25 cellular contexts compared by ENCODE assay signal in the genomic region with DNA sequence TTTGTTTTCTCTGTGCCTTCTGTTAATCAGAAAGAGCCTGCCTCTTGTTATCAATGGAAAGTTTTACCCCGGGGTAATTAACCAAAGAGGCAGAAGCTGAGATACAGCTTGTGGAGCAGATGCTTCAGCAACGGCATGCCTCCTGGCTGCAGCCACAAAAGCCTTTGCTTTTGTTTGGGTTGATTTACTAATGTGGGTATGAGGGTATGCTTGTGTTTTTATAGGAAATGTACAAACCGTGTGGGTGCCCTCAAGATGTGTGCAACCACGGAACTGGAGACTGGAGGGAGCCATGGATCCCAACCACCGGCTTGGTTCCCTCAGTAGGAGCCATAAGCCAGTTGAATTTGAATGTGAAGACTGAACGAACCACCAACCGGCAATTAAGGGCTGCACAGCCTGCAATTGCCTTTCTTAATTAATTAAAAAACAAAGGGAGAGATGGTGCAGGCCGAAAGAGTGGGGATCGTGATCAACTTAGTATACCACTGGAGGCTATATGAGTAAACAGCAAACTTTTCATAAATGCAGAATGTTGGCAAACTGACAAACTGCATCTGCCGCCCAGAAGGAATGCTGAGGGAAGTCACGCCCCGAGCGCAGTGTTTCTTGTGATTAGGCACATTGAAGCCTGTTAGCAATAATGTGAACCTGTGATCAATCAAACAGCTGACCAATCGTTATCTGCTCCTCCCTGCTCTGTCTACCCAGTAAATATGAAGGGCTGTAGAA.
DNase-seq lines count a peak whose midpoint lies in the region; ATAC-seq and TF ChIP-seq lines count a peak whose summit lies in the region.
"Had no signal": no experiment of that assay in that cellular context is flagged by ENCODE, and none has a peak within 500 bp of the region (broad histone marks: within the 10 kb centered on the region; RNA-seq: fewer than 3 reads in every experiment).

No MANE protein-coding gene starts in this region.

- H3K9me3 Mint-ChIP-seq in mesothelial cell of epicardium = peaks cover 16% of the 10 kb centered on the region

- no peak overlapping the region for H3K4me3 ChIP-seq in AG10803 (ENCODE audit: low read length)
- peak overlapping the region; percentile 15; the same call in 1 of the 2 replicates for H3K4me3 ChIP-seq in Jurkat, Clone E6-1 (ENCODE audit: low read length)
- H3K4me3 ChIP-seq: coronary artery, GM12878, HAP-1, heart left ventricle had no signal

- H3K27me3 Mint-ChIP-seq in mesothelial cell of epicardium (ENCODE audit: low read depth) = no peaks in the 10 kb centered on the region
- H3K27me3 Mint-ChIP-seq: activated CD4-positive, alpha-beta T cell treated with anti-CD3 and anti-CD28 coated beads, Interleukin-2, amount 10 ng/mL, durations not matched to agents 7 days and 5 days had no signal

- peaks cover 21% of the 10 kb centered on the region for H3K36me3 Mint-ChIP-seq in mesothelial cell of epicardium

- peak overlapping the region; percentile 87 for H3K27ac Mint-ChIP-seq in mesothelial cell of epicardium
- H3K27ac Mint-ChIP-seq: activated CD4-positive, alpha-beta T cell treated with anti-CD3 and anti-CD28 coated beads, Interleukin-2, amount 10 ng/mL, durations not matched to agents 7 days and 5 days had no signal

- TF ChIP-seq CTCF in AG10803 (conservative IDR thresholded peaks at IDR 0.05; ENCODE audit: low read length) (no peak), mesothelial cell of epicardium (IDR thresholded peaks at IDR 0.05; ENCODE audit: unreplicated experiment) (no peak)

- DNase-seq in AG10803 (ENCODE audit: low read depth) (peak; percentile 48), dedifferentiated amniotic fluid mesenchymal stem cell (ENCODE audit: extremely low spot score) (peak; percentile 61), mesothelial cell of epicardium (ENCODE audit: low spot score in 2 of 2, unreplicated experiment in 2 of 2) (no peak), NCI-H69 (lab: John Stamatoyannopoulos, UW) (no peak), DMS114 treated with DMSO at 0.1 percent for 48 hours (lab: John Stamatoyannopoulos, UW; ENCODE audit: unreplicated experiment) (no peak)
- peak; percentile 69 for DNase-seq in Jurkat, Clone E6-1 (ENCODE audit: low read depth, low spot score)
- DNase-seq: activated CD4-positive, alpha-beta T cell treated with anti-CD3 and anti-CD28 coated beads, Interleukin-2, amount 10 ng/mL, durations not matched to agents 7 days and 5 days; activated naive CD4-positive, alpha-beta T cell treated with Interleukin-2 at 50 U/mL for 16 hours; activated T-cell treated with anti-CD3 and anti-CD28 coated beads, Interleukin-2, amount 50 U/mL, for 48 hours; amygdala; BE2C; DMS79; heart left ventricle; left colon; MM.1S; NCI-H1417 treated with DMSO at 0.1 percent for 48 hours; NCI-H524 treated with DMSO at 0.1 percent for 48 hours; SK-N-SH; stimulated activated CD4-positive, alpha-beta T cell treated with anti-CD3 and anti-CD28 coated beads, Interleukin-1b, Interleukin-23, amount 100 ng/mL, for 48 hours; WERI-Rb-1 had no signal

- ATAC-seq in GM19351 (IDR thresholded peaks at IDR 0.05; ENCODE audit: unreplicated experiment) = no peak
- no peak for ATAC-seq in GM18868 (IDR thresholded peaks at IDR 0.05; ENCODE audit: unreplicated experiment)
- ATAC-seq: GM12878, heart left ventricle, left colon had no signal

- H3K4me1 Mint-ChIP-seq in mesothelial cell of epicardium = peaks cover 37% of the 10 kb centered on the region
- H3K4me1 Mint-ChIP-seq: activated CD4-positive, alpha-beta T cell treated with anti-CD3 and anti-CD28 coated beads, Interleukin-2, amount 10 ng/mL, durations not matched to agents 7 days and 5 days had no signal

- no peak overlapping the region for H3K4me3 Mint-ChIP-seq in mesothelial cell of epicardium
- H3K4me3 Mint-ChIP-seq: activated CD4-positive, alpha-beta T cell treated with anti-CD3 and anti-CD28 coated beads, Interleukin-2, amount 10 ng/mL, durations not matched to agents 7 days and 5 days had no signal

Comparison
In these comparisons a context has a peak if more than half of its experiments do, and no peak if none do; other contexts are left out.
1. DNase-seq: peak in AG10803 (single experiment), Jurkat, Clone E6-1 (single experiment) and dedifferentiated amniotic fluid mesenchymal stem cell (single experiment); none in mesothelial cell of epicardium (0 of 2), NCI-H69 (single experiment) and DMS114 treated with DMSO at 0.1 percent for 48 hours (single experiment).